Comparison of ENCODE assay signal across 1 cellular context in the genomic region with DNA sequence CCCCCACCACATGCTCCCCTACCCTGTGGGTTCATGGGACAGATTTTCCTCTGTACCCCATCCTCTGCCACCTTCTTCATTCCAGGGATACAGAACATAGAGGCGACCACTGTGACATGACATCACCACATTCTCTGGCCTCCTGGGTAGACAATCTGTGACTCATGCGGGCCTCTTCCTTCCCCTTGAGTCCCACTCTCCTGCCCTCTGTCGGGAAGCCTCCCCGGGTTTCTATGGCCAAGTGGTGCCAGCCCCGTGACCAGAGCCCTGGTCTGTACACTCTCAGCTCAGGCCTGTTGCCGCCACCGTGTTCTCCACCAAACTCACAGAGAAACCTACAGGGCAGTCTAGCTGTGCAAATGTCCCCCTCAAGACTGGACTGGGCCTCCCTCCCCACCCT.
TF ChIP-seq lines count a peak whose summit lies in the region.

No MANE protein-coding gene starts in this region.

TF ChIP-seq in endothelial cell of umbilical vein, 7 proteins besides CTCF, POLR2A, EP300 and RAD21:
- TF ChIP-seq POLR2AphosphoS5 (IDR thresholded peaks at IDR 0.05; ENCODE audit: insufficient read depth, low read depth, low read length): peak; percentile 33
- TF ChIP-seq GATA2 (IDR thresholded peaks at IDR 0.05; ENCODE audit: insufficient read depth, insufficient read length, low read depth, low read length): no peak
- TF ChIP-seq JUN (IDR thresholded peaks at IDR 0.05; ENCODE audit: borderline replicate concordance, insufficient read depth, insufficient read length, low read depth): peak; percentile 80
- TF ChIP-seq, protein P1, sequence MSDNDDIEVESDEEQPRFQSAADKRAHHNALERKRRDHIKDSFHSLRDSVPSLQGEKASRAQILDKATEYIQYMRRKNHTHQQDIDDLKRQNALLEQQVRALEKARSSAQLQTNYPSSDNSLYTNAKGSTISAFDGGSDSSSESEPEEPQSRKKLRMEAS (IDR thresholded peaks at IDR 0.05; ENCODE audit: insufficient read depth, insufficient read length): no peak
- TF ChIP-seq FOS (IDR thresholded peaks at IDR 0.05; ENCODE audit: borderline replicate concordance, insufficient read depth, low read length): peak; percentile 57
